Comparison of ENCODE assay signal across 1 cellular context in genomic region chr2:237223208-237223861, GRCh38.
TF ChIP-seq lines count a peak whose summit lies in the region.

No MANE protein-coding gene starts in this region.

TF ChIP-seq in SK-N-SH, 30 proteins besides CTCF, POLR2A, EP300 and RAD21 (continued from another document):
- TF ChIP-seq, protein P1, sequence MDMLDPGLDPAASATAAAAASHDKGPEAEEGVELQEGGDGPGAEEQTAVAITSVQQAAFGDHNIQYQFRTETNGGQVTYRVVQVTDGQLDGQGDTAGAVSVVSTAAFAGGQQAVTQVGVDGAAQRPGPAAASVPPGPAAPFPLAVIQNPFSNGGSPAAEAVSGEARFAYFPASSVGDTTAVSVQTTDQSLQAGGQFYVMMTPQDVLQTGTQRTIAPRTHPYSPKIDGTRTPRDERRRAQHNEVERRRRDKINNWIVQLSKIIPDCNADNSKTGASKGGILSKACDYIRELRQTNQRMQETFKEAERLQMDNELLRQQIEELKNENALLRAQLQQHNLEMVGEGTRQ (IDR thresholded peaks at IDR 0.05; ENCODE audit: borderline replicate concordance, low read depth, low read length), result no peak
- TF ChIP-seq ZBTB33 (IDR thresholded peaks at IDR 0.05; ENCODE audit: borderline replicate concordance, low read depth), result peak; percentile 65; the same call in 1 of the 2 replicates
- TF ChIP-seq, protein P2, sequence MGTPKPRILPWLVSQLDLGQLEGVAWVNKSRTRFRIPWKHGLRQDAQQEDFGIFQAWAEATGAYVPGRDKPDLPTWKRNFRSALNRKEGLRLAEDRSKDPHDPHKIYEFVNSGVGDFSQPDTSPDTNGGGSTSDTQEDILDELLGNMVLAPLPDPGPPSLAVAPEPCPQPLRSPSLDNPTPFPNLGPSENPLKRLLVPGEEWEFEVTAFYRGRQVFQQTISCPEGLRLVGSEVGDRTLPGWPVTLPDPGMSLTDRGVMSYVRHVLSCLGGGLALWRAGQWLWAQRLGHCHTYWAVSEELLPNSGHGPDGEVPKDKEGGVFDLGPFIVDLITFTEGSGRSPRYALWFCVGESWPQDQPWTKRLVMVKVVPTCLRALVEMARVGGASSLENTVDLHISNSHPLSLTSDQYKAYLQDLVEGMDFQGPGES (IDR thresholded peaks at IDR 0.05; ENCODE audit: low read depth, low read length), result no peak
